Comparison of ENCODE assay signal across 11 cellular contexts in genomic region chr5:54254482-54255198, GRCh38. TPM values are rescaled to one million over a fixed set of nuclear protein-coding genes. Genes with fewer than 3 reads are reported as not detected.
DNase-seq lines count a peak whose midpoint lies in the region; ATAC-seq and TF ChIP-seq lines count a peak whose summit lies in the region.
"Had no signal": no experiment of that assay in that cellular context is flagged by ENCODE, and none has a peak within 500 bp of the region (broad histone marks: within the 10 kb centered on the region; RNA-seq: fewer than 3 reads in every experiment).

No MANE protein-coding gene starts in this region.

- peak overlapping the region; percentile 17 for H3K4me2 ChIP-seq in skeletal muscle satellite cell (ENCODE audit: low read length)

- H3K4me1 ChIP-seq in ascending aorta = peaks cover 0 to 4% of the 10 kb centered on the region in 2 donors
- no peaks in the 10 kb centered on the region for H3K4me1 ChIP-seq in right cardiac atrium (ENCODE audit: control insufficient read depth, insufficient read depth, low read length)
- peaks cover 6% of the 10 kb centered on the region for H3K4me1 ChIP-seq in skeletal muscle satellite cell (ENCODE audit: control insufficient read depth, insufficient read depth, low read length)

- POLR2A ChIA-PET in CD4-positive, alpha-beta T cell (lab: Charles Lee) = interaction anchor here (1.2 to 1.4 kb wide), 2 partner anchors 18 to 235 kb away, joined by 3 read pairs; no protein-coding TSS in a partner anchor

- H3K27me3 ChIP-seq in ascending aorta (no peaks in the 10 kb centered on the region), right cardiac atrium (ENCODE audit: control insufficient read depth, insufficient read depth) (no peaks in the 10 kb centered on the region), skeletal muscle satellite cell (ENCODE audit: control insufficient read depth, insufficient read depth, low read length) (no peaks in the 10 kb centered on the region)
- no peaks in the 10 kb centered on the region for H3K27me3 ChIP-seq in CD4-positive, alpha-beta T cell (ENCODE audit: control insufficient read depth, insufficient read depth, low read length)

- intact Hi-C loops in ascending aorta (cut with DNase I) (loop anchor here (5.0 kb wide), 2 partner anchors 163 to 238 kb away; no protein-coding TSS in a partner anchor), right cardiac atrium (cut with DNase I) (loop anchor here in 3 of 4 donors (5.0 to 10.0 kb wide), 7 partner anchors 50 to 240 kb away; partner anchors contain the start of gene ARL15 (in 2 of the 3))
- intact Hi-C loops in CD4-positive, alpha-beta T cell (cut with DNase I, micrococcal nuclease) = loop anchor here in 1 of 2 experiments (5.0 kb wide), 1 partner anchor 58 kb away; the partner anchor contains the start of gene ARL15

- ATAC-seq in right cardiac atrium = peak; percentile 84 to 89
- ATAC-seq in CD4-positive, alpha-beta T cell (ENCODE audit: poor library complexity) = no peak

- no peaks in the 10 kb centered on the region for H3K9me3 Mint-ChIP-seq in CD4-positive, alpha-beta T cell

- no peak overlapping the region for H3K27ac Mint-ChIP-seq in CD4-positive, alpha-beta T cell

- H3K27me3 Mint-ChIP-seq in CD4-positive, alpha-beta T cell = no peaks in the 10 kb centered on the region

- peaks cover 54% of the 10 kb centered on the region for H3K4me1 Mint-ChIP-seq in CD4-positive, alpha-beta T cell (ENCODE audit: low read depth)

- no peak overlapping the region for H3K9ac ChIP-seq in skeletal muscle satellite cell (ENCODE audit: low read depth, low read length)

- H3K4me3 ChIP-seq in ascending aorta (peak overlapping the region; percentile 26 to 41), right cardiac atrium (ENCODE audit: low read length) (peak overlapping the region; percentile 11), skeletal muscle satellite cell (ENCODE audit: low read length) (no peak overlapping the region)

- CTCF ChIA-PET in CD4-positive, alpha-beta T cell (lab: Charles Lee) = interaction anchor here (1.0 kb wide), 1 partner anchor 11 kb away, joined by 5 read pairs; no protein-coding TSS in a partner anchor

- no peak overlapping the region for H3K27ac ChIP-seq in ascending aorta
- H3K27ac ChIP-seq in right cardiac atrium (ENCODE audit: low read length) = no peak overlapping the region
- H3K27ac ChIP-seq in CD4-positive, alpha-beta T cell (ENCODE audit: low read depth, low read length) = no peak overlapping the region

- WGBS in right cardiac atrium = 27% methylated on average over 6 of the region's 6 CpGs

- H3K36me3 ChIP-seq in ascending aorta (no peaks in the 10 kb centered on the region), skeletal muscle satellite cell (ENCODE audit: insufficient read depth, low read length) (no peaks in the 10 kb centered on the region)

- no peaks in the 10 kb centered on the region for H3K9me3 ChIP-seq in ascending aorta
- H3K9me3 ChIP-seq in right cardiac atrium (ENCODE audit: control insufficient read depth, low read length) = no peaks in the 10 kb centered on the region
- H3K9me3 ChIP-seq in skeletal muscle satellite cell (replicated peaks; ENCODE audit: low read length) = no peaks in the 10 kb centered on the region
- H3K9me3 ChIP-seq in CD4-positive, alpha-beta T cell (ENCODE audit: control insufficient read depth, low read length) = no peaks in the 10 kb centered on the region

- H3K4me3 Mint-ChIP-seq in CD4-positive, alpha-beta T cell = no peak overlapping the region

- DNase-seq in DMS 273 (lab: John Stamatoyannopoulos, UW; ENCODE audit: unreplicated experiment) (peak; percentile 20), DMS 273 treated with DMSO at 0.1 percent for 48 hours (lab: John Stamatoyannopoulos, UW) (no peak), ascending aorta (ENCODE audit: low spot score in 2 of 2) (no peak), right cardiac atrium (peak in 2 of 3 donors; percentile 21 to 63), NCI-H2081 (lab: John Stamatoyannopoulos, UW) (no peak)
- DNase-seq in effector CD4-positive, alpha-beta T cell = no peak
- no peak for DNase-seq in CD4-positive, alpha-beta T cell
- DNase-seq: 8988T; NCI-H187 treated with DMSO at 0.1 percent for 48 hours; stimulated activated CD4-positive, alpha-beta T cell treated with anti-CD3 and anti-CD28 coated beads, Interleukin-4, amount 100 ng/mL, for 1 hour had no signal

- H3K36me3 Mint-ChIP-seq in CD4-positive, alpha-beta T cell (ENCODE audit: low read depth) = no peaks in the 10 kb centered on the region

- TF ChIP-seq CTCF in ascending aorta (IDR thresholded peaks at IDR 0.05) = peak in 2 of 3 experiments; percentile 25 to 49
- no peak for TF ChIP-seq CTCF in CD4-positive, alpha-beta T cell (IDR thresholded peaks at IDR 0.05)

RNA-seq across cellular contexts. Expression of gene ARL15, which starts 55.7 kb away (rescaled TPM):
- total RNA-seq in ascending aorta = 12.5 TPM
- total RNA-seq in right cardiac atrium = 10 to 100 TPM; 24.0 to 30.3 (median 25.1) TPM
- 14.2 TPM for polyA plus RNA-seq in right cardiac atrium
- 12.9 and 14.9 TPM in 2 replicates for total RNA-seq in skeletal muscle satellite cell (2012; rRNA removed)
- total RNA-seq in CD4-positive, alpha-beta T cell = 10 to 100 TPM in 1 of 2 experiments, 1 to 10 TPM in 1; 9.1 to 10.6 TPM

Comparison
In these comparisons a context has a peak if more than half of its experiments do, and no peak if none do; other contexts are left out.
1. DNase-seq: peak in DMS 273 (single experiment) and right cardiac atrium (2 of 3); none in DMS 273 treated with DMSO at 0.1 percent for 48 hours (single experiment), ascending aorta (0 of 2), effector CD4-positive, alpha-beta T cell (single experiment), NCI-H2081 (0 of 2) and CD4-positive, alpha-beta T cell (0 of 10).